ENCODE assay signal across 19 cellular contexts in the genomic region with DNA sequence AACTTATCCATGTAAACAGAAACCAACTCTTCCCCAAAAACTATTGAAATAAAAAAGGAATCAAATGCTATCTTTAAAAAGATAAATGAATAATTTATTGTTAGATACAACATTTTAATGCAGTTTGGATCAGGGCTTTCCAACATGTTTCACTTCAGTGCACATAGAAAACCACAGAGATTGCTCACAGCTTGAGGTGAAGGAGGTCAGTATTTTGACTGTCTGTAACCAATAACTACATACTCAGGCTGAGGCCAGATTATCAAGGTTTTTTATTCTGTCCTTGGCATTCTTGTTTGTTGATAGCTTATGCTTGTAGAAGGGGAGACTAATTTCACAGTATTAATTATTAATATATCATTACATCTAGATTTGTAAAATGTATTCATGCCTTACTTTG.
A peak's percentile ranks its signal among the peaks of the same experiment; 100 is the strongest.
DNase-seq lines count a peak whose midpoint lies in the region; ATAC-seq and TF ChIP-seq lines count a peak whose summit lies in the region.
"Had no signal": no experiment of that assay in that cellular context is flagged by ENCODE, and none has a peak within 500 bp of the region (broad histone marks: within the 10 kb centered on the region; RNA-seq: fewer than 3 reads in every experiment).

No MANE protein-coding gene starts in this region.

- no peak overlapping the region for H3K27ac ChIP-seq in ascending aorta
- H3K27ac ChIP-seq: ovary, skin epidermis, tibial nerve had no signal

- H3K4me3 ChIP-seq in adipocyte (ENCODE audit: low read length) (no peak overlapping the region), ascending aorta (no peak overlapping the region)
- H3K4me3 ChIP-seq: ovary, skin epidermis, tibial nerve had no signal

- no peaks in the 10 kb centered on the region for H3K36me3 Mint-ChIP-seq in HFFc6 (ENCODE audit: low read depth)

- H3K27me3 ChIP-seq in adipocyte (replicated peaks; ENCODE audit: control insufficient read depth, insufficient read depth, low read length) (no peaks in the 10 kb centered on the region), ascending aorta (no peaks in the 10 kb centered on the region)
- H3K27me3 ChIP-seq: ovary, tibial nerve had no signal

- H3K4me1 ChIP-seq in adipocyte (ENCODE audit: control insufficient read depth, insufficient read depth, low read length) (peaks cover 35% of the 10 kb centered on the region), ascending aorta (peaks cover 0 to 7% of the 10 kb centered on the region in 2 donors)

- no peaks in the 10 kb centered on the region for H3K36me3 ChIP-seq in adipocyte (ENCODE audit: control insufficient read depth, insufficient read depth, low read length, severe bottlenecking)
- no peaks in the 10 kb centered on the region for H3K36me3 ChIP-seq in ascending aorta
- H3K36me3 ChIP-seq: ovary, tibial nerve had no signal

- H3K9me3 ChIP-seq in adipocyte (ENCODE audit: control insufficient read depth, low read length) (no peaks in the 10 kb centered on the region), ascending aorta (no peaks in the 10 kb centered on the region)
- H3K9me3 ChIP-seq: ovary, tibial nerve had no signal

- no peak overlapping the region for H3K4me3 Mint-ChIP-seq in HFFc6

- H3K27me3 Mint-ChIP-seq in HFFc6 (ENCODE audit: insufficient read depth) = peaks cover 2% of the 10 kb centered on the region

- no peaks in the 10 kb centered on the region for H3K9me3 Mint-ChIP-seq in HFFc6

- peak; percentile 60 for DNase-seq in AG08395 (ENCODE audit: low spot score)
- peak; percentile 36 for DNase-seq in HFFc6
- DNase-seq in adipocyte (ENCODE audit: low read depth) = peak; percentile 52
- DNase-seq in glomerular visceral epithelial cell (ENCODE audit: extremely low spot score) = peak; percentile 60
- DNase-seq in ascending aorta (ENCODE audit: low spot score in 2 of 2) = no peak
- DNase-seq in CD1c-positive myeloid dendritic cell (ENCODE audit: extremely low spot score) = no peak
- DNase-seq: activated gamma-delta T cell treated with Interleukin-2 at 50 U/mL for 16 hours, COR-L47, left ventricle myocardium superior, MM.1S, NCI-H2029, NCI-H774, ovary, RPMI8226, T-helper 1 cell had no signal

- intact Hi-C loops in ascending aorta (cut with DNase I) = no loop called here

- H3K27ac Mint-ChIP-seq in HFFc6 = no peak overlapping the region

- no peak for TF ChIP-seq CTCF in HFFc6 (IDR thresholded peaks at IDR 0.05)
- TF ChIP-seq CTCF in ascending aorta (IDR thresholded peaks at IDR 0.05) = no peak

- ATAC-seq in HG03469 (IDR thresholded peaks at IDR 0.05; ENCODE audit: unreplicated experiment) (no peak), GM19397 (IDR thresholded peaks at IDR 0.05; ENCODE audit: unreplicated experiment) (no peak)
- ATAC-seq: left ventricle myocardium superior had no signal

- H3K4me1 Mint-ChIP-seq in HFFc6 (ENCODE audit: low read depth) = peaks cover 20% of the 10 kb centered on the region

- H3K9ac ChIP-seq in adipocyte (ENCODE audit: low read length) = no peak overlapping the region

Comparison
In these comparisons a context has a peak if more than half of its experiments do, and no peak if none do; other contexts are left out.
1. DNase-seq: peak in AG08395 (single experiment), HFFc6 (single experiment), adipocyte (single experiment) and glomerular visceral epithelial cell (single experiment); none in ascending aorta (0 of 2) and CD1c-positive myeloid dendritic cell (single experiment).